ENCODE assay signal across 7 cellular contexts in the genomic region with DNA sequence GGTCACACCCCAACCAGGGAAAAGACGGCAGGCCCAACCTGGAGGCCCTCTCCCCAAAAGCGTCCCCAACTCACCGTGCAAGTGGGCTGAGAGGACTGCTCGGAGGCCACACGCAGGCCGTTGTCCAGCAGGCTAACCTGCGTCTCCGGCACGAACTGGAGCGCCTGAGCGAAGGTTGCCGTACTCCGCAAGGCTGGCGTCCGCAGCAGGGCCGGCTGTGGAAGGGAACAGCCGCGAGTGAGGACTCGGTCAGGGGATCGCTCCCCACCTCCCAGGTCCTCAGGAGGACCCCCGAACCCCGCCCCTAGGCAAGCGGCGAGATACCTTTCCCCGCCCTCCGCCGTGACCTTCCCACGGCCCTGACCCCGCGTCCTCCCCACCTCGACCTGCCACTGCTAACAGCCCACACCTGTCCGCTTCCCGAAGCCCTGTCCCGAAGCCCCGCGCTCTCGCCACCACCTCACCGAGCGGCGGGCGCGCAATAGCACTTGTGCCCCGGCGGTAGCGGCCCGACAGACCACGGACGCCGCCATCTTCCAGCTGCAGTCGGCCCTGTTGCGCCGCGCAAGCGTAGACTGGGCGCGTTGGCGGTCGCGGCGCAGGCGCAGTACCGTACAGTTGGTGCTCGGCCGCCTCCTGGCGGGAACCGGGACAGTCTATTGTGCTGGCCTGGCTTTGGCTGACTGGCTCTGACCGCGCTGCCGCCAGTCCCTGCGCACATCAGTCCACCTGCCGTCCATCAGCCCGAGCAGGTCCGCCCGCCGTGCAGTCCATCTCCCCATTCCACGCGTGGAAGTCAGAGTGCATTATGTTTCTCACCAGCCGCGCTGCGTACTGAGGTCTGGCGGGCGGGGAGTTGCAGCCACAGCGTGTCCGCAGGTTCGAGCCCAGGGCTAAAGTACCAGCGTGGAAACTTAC. TPM values are rescaled to one million over a fixed set of nuclear protein-coding genes. Genes with fewer than 3 reads are reported as not detected.
DNase-seq lines count a peak whose midpoint lies in the region; ATAC-seq, FAIRE-seq and TF ChIP-seq lines count a peak whose summit lies in the region.

A gene (minus strand): TSS at position 559 of the 918 bp plus-strand sequence. CDS start 26 bp downstream, at position 533.

- peak within 1 kb of the TSS; percentile 87 for H3K4me2 ChIP-seq in hepatocyte

- no peaks in the 10 kb centered on the region for H3K9me3 ChIP-seq in hepatocyte (ENCODE audit: low read depth)

- WGBS in hepatocyte (ENCODE audit: low lambda C conversion rate, missing lambda C conversion rate) = 1% methylated on average over 68 of the region's 86 CpGs

- DNase-seq in GM18507 (ENCODE audit: extremely low spot score, insufficient read length, low read depth) (peak; percentile 98), NCI-H2029 treated with DMSO at 0.1 percent for 48 hours (lab: John Stamatoyannopoulos, UW) (peak; percentile 70), T-helper 9 cell (peak; percentile 88), astrocyte of the hippocampus (ENCODE audit: low read depth, low spot score) (peak; percentile 98), hepatocyte (ENCODE audit: low spot score) (peak; percentile 97), retina (peak; percentile 96)

- H3K79me2 ChIP-seq in hepatocyte = peaks cover 38% of the 10 kb centered on the region

- FAIRE-seq in GM18507 (lab: Jason Lieb, UNC) = peak; percentile 92

- no peaks in the 10 kb centered on the region for H3K36me3 ChIP-seq in hepatocyte (replicated peaks; ENCODE audit: insufficient read depth, low read depth)

- H3K4me1 ChIP-seq in hepatocyte (ENCODE audit: insufficient read depth) = peaks cover 13% of the 10 kb centered on the region

- peak within 1 kb of the TSS; percentile 78 for H3K4me3 ChIP-seq in hepatocyte

- peak within 1 kb of the TSS; percentile 91 for H2AFZ ChIP-seq in hepatocyte

- peak within 1 kb of the TSS; percentile 90 for H3K27ac ChIP-seq in hepatocyte

- no peaks in the 10 kb centered on the region for H4K20me1 ChIP-seq in hepatocyte (ENCODE audit: insufficient read depth, poor library complexity, severe bottlenecking)

- peak; percentile 89 for ATAC-seq in HG02973 (IDR thresholded peaks at IDR 0.05; ENCODE audit: unreplicated experiment)

- H3K27me3 ChIP-seq in hepatocyte = no peaks in the 10 kb centered on the region

- no peaks in the 10 kb centered on the region for H3K9me2 ChIP-seq in hepatocyte (replicated peaks; ENCODE audit: insufficient read depth)

- peak; percentile 62 for TF ChIP-seq CTCF in hepatocyte (IDR thresholded peaks at IDR 0.05; ENCODE audit: poor library complexity)

RNA-seq across cellular contexts. Expression of the gene that starts here (rescaled TPM):
- 308 and 352 TPM in 2 replicates for total RNA-seq in hepatocyte
- polyA plus RNA-seq in hepatocyte = 405 and 411 TPM in 2 replicates

Comparison
In these comparisons a context has a peak if more than half of its experiments do, and no peak if none do; other contexts are left out.
1. Peak in every context shown above with its lines: DNase-seq, ATAC-seq, H3K4me3 ChIP-seq and H3K27ac ChIP-seq.